ENCODE assay signal across 17 cellular contexts in the genomic region with DNA sequence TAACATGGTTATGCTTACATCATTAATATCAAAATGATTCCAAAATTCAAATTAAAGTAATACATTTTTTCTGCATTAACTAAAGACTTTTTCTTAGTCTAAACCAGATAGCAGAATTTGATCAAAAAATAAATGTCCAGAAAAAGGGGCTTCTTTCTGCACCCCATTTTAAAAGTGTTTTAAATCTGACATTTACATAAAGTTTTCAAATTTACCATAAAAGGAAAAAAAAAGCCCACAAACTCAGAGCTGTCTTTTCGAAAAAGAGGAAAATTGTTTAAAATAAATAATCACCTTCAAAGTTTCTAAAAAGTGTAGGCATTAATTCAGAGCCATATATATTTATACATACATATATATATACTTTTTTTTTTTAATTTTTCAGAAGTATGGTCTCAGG. TPM values are rescaled to one million over a fixed set of nuclear protein-coding genes. Genes with fewer than 3 reads are reported as not detected.
A peak's percentile ranks its signal among the peaks of the same experiment; 100 is the strongest.
DNase-seq lines count a peak whose midpoint lies in the region; ATAC-seq, FAIRE-seq and TF ChIP-seq lines count a peak whose summit lies in the region.
"Had no signal": no experiment of that assay in that cellular context is flagged by ENCODE, and none has a peak within 500 bp of the region (broad histone marks: within the 10 kb centered on the region; RNA-seq: fewer than 3 reads in every experiment).

No MANE protein-coding gene starts in this region.

- 87 to 91% methylated on average over 1 of the region's 1 CpG for WGBS in aorta, 2 donors

- H3K4me2 ChIP-seq in OCI-LY1 (ENCODE audit: low read length) (peak overlapping the region; percentile 57), endothelial cell of umbilical vein (ENCODE audit: insufficient read depth, low read length) (peak overlapping the region; percentile 77)

- TF ChIP-seq CTCF in A673 (conservative IDR thresholded peaks at IDR 0.05; ENCODE audit: low read depth, low read length) (no peak), GM12865 (IDR thresholded peaks at IDR 0.05; ENCODE audit: insufficient read depth, low read depth, low read length, missing control alignments) (no peak), OCI-LY1 (IDR thresholded peaks at IDR 0.05; ENCODE audit: low read length) (no peak), endothelial cell of umbilical vein (IDR thresholded peaks at IDR 0.05; ENCODE audit: extremely low read depth in 1 of 2, insufficient read depth in 1 of 2, low read depth in 1 of 2, low read length in 2 of 2) (no peak)

- no peak for ATAC-seq in aorta (ENCODE audit: low FRiP score)
- ATAC-seq: naive thymus-derived CD4-positive, alpha-beta T cell had no signal

- H3K4me3 ChIP-seq in A673 (ENCODE audit: low read depth, low read length, poor library complexity, severe bottlenecking) (peak overlapping the region; percentile 62), GM12865 (ENCODE audit: low read depth, low read length) (peak overlapping the region; percentile 94), OCI-LY1 (ENCODE audit: low read depth, low read length, poor library complexity, severe bottlenecking) (peak overlapping the region; percentile 90), endothelial cell of umbilical vein (replicated peaks in 1 of 3; ENCODE audit: insufficient read depth in 1 of 3, low read depth in 1 of 3, low read length in 3 of 3) (no peak overlapping the region), aorta (ENCODE audit: low read length in 2 of 2) (no peak overlapping the region)

- H2AFZ ChIP-seq in OCI-LY1 (ENCODE audit: low read length) (no peak overlapping the region), endothelial cell of umbilical vein (ENCODE audit: low read depth, low read length) (no peak overlapping the region)

- H3K27me3 ChIP-seq in A673 (replicated peaks; ENCODE audit: insufficient read depth, low read depth, low read length, poor library complexity) = no peaks in the 10 kb centered on the region
- no peaks in the 10 kb centered on the region for H3K27me3 ChIP-seq in OCI-LY1 (ENCODE audit: insufficient read depth, low read length)
- H3K27me3 ChIP-seq in endothelial cell of umbilical vein (ENCODE audit: control insufficient read depth in 2 of 2, insufficient read depth in 2 of 2, low read length in 2 of 2) = no peaks in the 10 kb centered on the region
- no peaks in the 10 kb centered on the region for H3K27me3 ChIP-seq in aorta (ENCODE audit: control insufficient read depth in 1 of 2, insufficient read depth in 2 of 2, low read length in 1 of 2)
- H3K27me3 ChIP-seq: brain microvascular endothelial cell had no signal

- no peak for TF ChIP-seq POLR2A in endothelial cell of umbilical vein (IDR thresholded peaks at IDR 0.05; ENCODE audit: low read depth, low read length)

- H3K9ac ChIP-seq in OCI-LY1 (ENCODE audit: low read length) (peak overlapping the region; percentile 31), endothelial cell of umbilical vein (replicated peaks; ENCODE audit: extremely low read depth, insufficient read depth, low read length) (no peak overlapping the region)

- BruUV-seq in A673 (replicated peaks; lab: Mats Ljungman, UMichigan) (no TSS peak), endothelial cell of umbilical vein (replicated peaks; lab: Mats Ljungman, UMichigan) (no TSS peak)

- DNase-seq in A673 (ENCODE audit: low spot score) (no peak), GM12865 (ENCODE audit: low read depth) (no peak), endothelial cell of umbilical vein (ENCODE audit: low read depth, low spot score) (no peak), kidney tubule cell (ENCODE audit: low spot score) (no peak), aorta (no peak), midbrain (lab: John Stamatoyannopoulos, UW) (no peak)
- no peak for DNase-seq in stimulated activated CD4-positive, alpha-beta T cell treated with anti-CD3 and anti-CD28 coated beads, Interleukin-1b, Interleukin-23, amount 100 ng/mL, for 48 hours
- DNase-seq: activated CD4-positive, alpha-beta T cell treated with anti-CD3 and anti-CD28 coated beads, Interleukin-2, amount 10 ng/mL, durations not matched to agents 24 days and 14 days; activated naive CD4-positive, alpha-beta T cell treated with anti-CD3 and anti-CD28 coated beads, Interleukin-2, amount 50 U/mL, for 16 hours; brain microvascular endothelial cell; dermis blood vessel endothelial cell; Kasumi-1; naive thymus-derived CD4-positive, alpha-beta T cell; NCI-H1694 treated with DMSO at 0.1 percent for 48 hours; NCI-H510A; T-helper 9 cell had no signal

- H3K9me3 ChIP-seq in A673 (ENCODE audit: low read depth, low read length, poor library complexity, severe bottlenecking) = no peaks in the 10 kb centered on the region
- no peaks in the 10 kb centered on the region for H3K9me3 ChIP-seq in OCI-LY1 (ENCODE audit: low read length)
- H3K9me3 ChIP-seq in endothelial cell of umbilical vein (replicated peaks; ENCODE audit: control insufficient read depth, insufficient read depth, low read length) = no peaks in the 10 kb centered on the region
- no peaks in the 10 kb centered on the region for H3K9me3 ChIP-seq in aorta (ENCODE audit: control insufficient read depth, low read length)

- no peaks in the 10 kb centered on the region for H3K9me1 ChIP-seq in endothelial cell of umbilical vein (replicated peaks; ENCODE audit: control insufficient read depth, extremely low read depth, insufficient read depth, low read length)

- no peak for FAIRE-seq in endothelial cell of umbilical vein (lab: Jason Lieb, UNC)

- peaks cover 8% of the 10 kb centered on the region for H3K4me1 ChIP-seq in A673 (ENCODE audit: insufficient read depth, low read length, poor library complexity, severe bottlenecking)
- peaks cover 24% of the 10 kb centered on the region for H3K4me1 ChIP-seq in OCI-LY1 (ENCODE audit: insufficient read depth, low read length, severe bottlenecking)
- H3K4me1 ChIP-seq in endothelial cell of umbilical vein (ENCODE audit: control insufficient read depth, extremely low read depth, insufficient read depth, low read length) = peaks cover 2% of the 10 kb centered on the region
- H3K4me1 ChIP-seq in aorta (ENCODE audit: control insufficient read depth in 1 of 2, insufficient read depth in 2 of 2, low read length in 2 of 2) = peaks cover 0 to 4% of the 10 kb centered on the region in 2 donors

- H3K79me2 ChIP-seq in OCI-LY1 (ENCODE audit: insufficient read depth, low read length) (peaks cover 21% of the 10 kb centered on the region), endothelial cell of umbilical vein (ENCODE audit: control insufficient read depth, insufficient read depth, low read length) (peaks cover 17% of the 10 kb centered on the region)

- H3K27ac ChIP-seq in A673 (ENCODE audit: low read depth, low read length, poor library complexity, severe bottlenecking) = no peak overlapping the region
- H3K27ac ChIP-seq in OCI-LY1 (ENCODE audit: low read depth, low read length, poor library complexity, severe bottlenecking) = no peak overlapping the region
- H3K27ac ChIP-seq in endothelial cell of umbilical vein (ENCODE audit: insufficient read depth, low read depth, low read length) = no peak overlapping the region
- H3K27ac ChIP-seq in aorta (ENCODE audit: low read depth in 1 of 2, low read length in 2 of 2) = no peak overlapping the region
- H3K27ac ChIP-seq: brain microvascular endothelial cell had no signal

- CTCF ChIA-PET in A673 (lab: Charles Lee) = no interaction called here
- CTCF ChIA-PET in endothelial cell of umbilical vein (lab: Charles Lee) = interaction anchor here (1.1 to 1.6 kb wide), 3 partner anchors 10 to 94 kb away, joined by 3 to 6 read pairs (median 3); partner anchors contain the start of gene BBS5

- H3K36me3 ChIP-seq in A673 (ENCODE audit: insufficient read depth, low read length, poor library complexity, severe bottlenecking) (no peaks in the 10 kb centered on the region), OCI-LY1 (ENCODE audit: insufficient read depth, low read length) (no peaks in the 10 kb centered on the region), endothelial cell of umbilical vein (ENCODE audit: control insufficient read depth in 2 of 2, extremely low read depth in 1 of 2, insufficient read depth in 2 of 2, low read length in 2 of 2) (no peaks in the 10 kb centered on the region), aorta (ENCODE audit: control insufficient read depth in 1 of 2, insufficient read depth in 2 of 2, low read length in 1 of 2) (no peaks in the 10 kb centered on the region)
- H3K36me3 ChIP-seq: brain microvascular endothelial cell had no signal

- H4K20me1 ChIP-seq in OCI-LY1 (ENCODE audit: insufficient read depth, low read length) (no peaks in the 10 kb centered on the region), endothelial cell of umbilical vein (replicated peaks; ENCODE audit: control insufficient read depth, extremely low read depth, insufficient read depth, low read length) (no peaks in the 10 kb centered on the region)

- H3K9me2 ChIP-seq in OCI-LY1 (ENCODE audit: low read depth, low read length) = no peaks in the 10 kb centered on the region

- POLR2A ChIA-PET in A673 (lab: Charles Lee; ENCODE audit: low non-redundant PET) (no interaction called here), endothelial cell of umbilical vein (lab: Charles Lee) (no interaction called here)

- intact Hi-C loops in A673 (cut with micrococcal nuclease; ENCODE audit: unreplicated experiment) (no loop called here), endothelial cell of umbilical vein (cut with micrococcal nuclease) (loop anchor here (5.0 kb wide), 2 partner anchors 95 to 120 kb away; partner anchors contain the start of genes BBS5, CFAP210 and PHOSPHO2), aorta (cut with DNase I) (no loop called here)

- no peaks in the 10 kb centered on the region for H3F3A ChIP-seq in OCI-LY1 (ENCODE audit: insufficient read depth, low read length)

- dilution Hi-C loops in endothelial cell of umbilical vein (cut with MboI; ENCODE audit: extremely low pct_ligation_motif_present, low sequenced_read_pairs) = no loop called here

RNA-seq across cellular contexts. Expression of gene FASTKD1, which starts 1.5 kb away (rescaled TPM):
- total RNA-seq in A673 (2021) = 37.3 and 42.1 TPM in 2 replicates
- total RNA-seq in endothelial cell of umbilical vein = 32.2 and 33.4 TPM in 2 replicates
- 6.3 and 8.9 TPM in 2 replicates for polyA plus RNA-seq in endothelial cell of umbilical vein
- polyA plus RNA-seq in endothelial cell of umbilical vein (2011; cell fraction: cytosol; rRNA removed) = 9.0 and 10.6 TPM in 2 replicates
- 35.1 and 45.9 TPM in 2 replicates for polyA plus RNA-seq in endothelial cell of umbilical vein (2011; cell fraction: nucleus; rRNA removed)
- 24.9 and 30.5 TPM in 2 replicates for polyA plus RNA-seq in endothelial cell of umbilical vein (2012)
- polyA minus RNA-seq in endothelial cell of umbilical vein = 15.8 and 16.1 TPM in 2 replicates
- 4.9 TPM for polyA minus RNA-seq in endothelial cell of umbilical vein (2011; cell fraction: cytosol; rRNA and poly(A)+ RNA removed)
- 21.4 and 34.8 TPM in 2 replicates for polyA minus RNA-seq in endothelial cell of umbilical vein (2011; cell fraction: nucleus; rRNA and poly(A)+ RNA removed)
- 10 to 100 TPM; 12.3 to 24.2 TPM for total RNA-seq in aorta
- 10 to 100 TPM in 1 of 2 donors, 1 to 10 TPM in 1; 7.0 to 17.6 TPM for polyA plus RNA-seq in aorta

RNA-seq across cellular contexts. Expression of gene PPIG, which starts 12.0 kb away (rescaled TPM):
- total RNA-seq in A673 (2021) (69.1 and 69.8 TPM in 2 replicates), endothelial cell of umbilical vein (36.7 and 44.9 TPM in 2 replicates), aorta (10 to 100 TPM; 52.5 to 55.0 TPM)
- polyA plus RNA-seq in endothelial cell of umbilical vein (7.4 and 13.4 TPM in 2 replicates), aorta (10 to 100 TPM; 36.2 to 42.2 TPM)
- 19.2 and 19.8 TPM in 2 replicates for polyA plus RNA-seq in endothelial cell of umbilical vein (2011; cell fraction: cytosol; rRNA removed)
- 22.9 and 46.1 TPM in 2 replicates for polyA plus RNA-seq in endothelial cell of umbilical vein (2011; cell fraction: nucleus; rRNA removed)
- polyA plus RNA-seq in endothelial cell of umbilical vein (2012) = 38.8 and 47.1 TPM in 2 replicates
- polyA minus RNA-seq in endothelial cell of umbilical vein = 9.7 and 11.7 TPM in 2 replicates
- 11.5 TPM for polyA minus RNA-seq in endothelial cell of umbilical vein (2011; cell fraction: cytosol; rRNA and poly(A)+ RNA removed)
- polyA minus RNA-seq in endothelial cell of umbilical vein (2011; cell fraction: nucleus; rRNA and poly(A)+ RNA removed) = 23.0 and 31.3 TPM in 2 replicates

Comparison
In these comparisons a context has a peak if more than half of its experiments do, and no peak if none do; other contexts are left out.
1. H3K4me3 ChIP-seq: peak in A673 (single experiment), GM12865 (single experiment) and OCI-LY1 (single experiment); none in endothelial cell of umbilical vein (0 of 3) and aorta (0 of 2).